23 cellular contexts compared by ENCODE assay signal in the genomic region with DNA sequence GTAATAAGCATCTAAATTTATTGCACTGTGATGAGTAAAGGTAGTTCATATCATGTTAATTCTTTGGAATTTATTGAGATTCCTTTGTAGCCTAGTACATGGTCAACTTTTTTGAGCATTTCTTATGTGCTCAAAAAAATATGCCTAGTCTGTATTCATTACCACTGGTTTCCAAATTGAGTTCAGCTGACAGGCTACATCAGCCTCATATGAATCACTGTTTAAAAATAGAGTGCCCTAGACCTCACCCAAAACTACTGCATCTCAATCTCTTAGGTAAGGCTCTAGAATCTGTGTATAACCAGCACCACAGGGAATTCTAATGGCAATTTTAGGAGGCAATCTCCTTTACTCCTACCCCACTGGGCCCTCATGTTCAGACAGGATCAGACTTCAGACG. TPM values are rescaled to one million over a fixed set of nuclear protein-coding genes. Genes with fewer than 3 reads are reported as not detected.
"Had no signal": no experiment of that assay in that cellular context is flagged by ENCODE, and none has a peak within 500 bp of the region (broad histone marks: within the 10 kb centered on the region; RNA-seq: fewer than 3 reads in every experiment).

No MANE protein-coding gene starts in this region.

- H3K27ac ChIP-seq: dorsolateral prefrontal cortex, epithelial cell of prostate, neural progenitor cell, parathyroid adenoma, stomach, thyroid gland, vagina had no signal

- H3K36me3 ChIP-seq: neural progenitor cell, stomach, thyroid gland, vagina had no signal

- H3K4me3 ChIP-seq: dorsolateral prefrontal cortex, mucosa of descending colon, neural progenitor cell, stomach, thyroid gland, vagina had no signal

- DNase-seq: dorsolateral prefrontal cortex; effector CD4-positive, alpha-beta T cell; head of caudate nucleus; mesenchymal stem cell; mucosa of descending colon; naive thymus-derived CD4-positive, alpha-beta T cell; stimulated activated CD4-positive, alpha-beta T cell treated with anti-CD3 and anti-CD28 coated beads, Interleukin-2, amount 100 ng/mL, for 24 hours; stimulated activated CD4-positive, alpha-beta T cell treated with anti-CD3 and anti-CD28 coated beads, Interleukin-4, amount 100 ng/mL, for 24 hours; stimulated activated naive CD4-positive, alpha-beta T cell treated with Interleukin-2 at 50 U/mL for 16 hours; stomach; thyroid gland; trophoblast cell had no signal

- H3K4me1 ChIP-seq: neural progenitor cell, parathyroid adenoma, vagina had no signal

- H3K27me3 ChIP-seq: vagina had no signal

- H3K9me3 ChIP-seq: mucosa of descending colon, thyroid gland, vagina had no signal

- ATAC-seq: esophagus mucosa; mucosa of descending colon; naive thymus-derived CD4-positive, alpha-beta T cell; sciatic nerve; stimulated activated effector memory CD8-positive, alpha-beta T cell treated with anti-CD3 and anti-CD28 coated beads, Interleukin-12 subunit alpha, Interleukin-12 subunit beta, amount 100 ng/mL, for 72 hours had no signal

RNA-seq across cellular contexts. Expression of gene FOXF2, which starts 16.7 kb away (rescaled TPM):
- total RNA-seq: fibroblast of villous mesenchyme; glomerular endothelial cell; lung microvascular endothelial cell; naive thymus-derived CD4-positive, alpha-beta T cell; progenitor cell of endocrine pancreas had no signal
